ENCODE assay signal across 8 cellular contexts in genomic region chr11:65384301-65384889, GRCh38. TPM values are rescaled to one million over a fixed set of nuclear protein-coding genes. Genes with fewer than 3 reads are reported as not detected.
A peak's percentile ranks its signal among the peaks of the same experiment; 100 is the strongest.
DNase-seq lines count a peak whose midpoint lies in the region; ATAC-seq and TF ChIP-seq lines count a peak whose summit lies in the region.

No MANE protein-coding gene starts in this region.

- H3K27me3 Mint-ChIP-seq in CD8-positive, alpha-beta T cell (ENCODE audit: low read depth): no peaks in the 10 kb centered on the region

- H3K27ac Mint-ChIP-seq in CD8-positive, alpha-beta T cell: peak overlapping the region; percentile 99

- no peak overlapping the region for H2AFZ ChIP-seq in osteoblast (ENCODE audit: low read length)

- peaks cover 74% of the 10 kb centered on the region for H3K4me1 ChIP-seq in CD8-positive, alpha-beta T cell (ENCODE audit: insufficient read depth, low read length)
- no peaks in the 10 kb centered on the region for H3K4me1 ChIP-seq in endocrine pancreas (ENCODE audit: control insufficient read depth, insufficient read depth, low read length)
- peaks cover 36% of the 10 kb centered on the region for H3K4me1 ChIP-seq in osteoblast (ENCODE audit: insufficient read depth, low read length)

- peaks cover 3% of the 10 kb centered on the region for H4K20me1 ChIP-seq in osteoblast (ENCODE audit: insufficient read depth, low read length)

- H3K27me3 ChIP-seq in CD8-positive, alpha-beta T cell (ENCODE audit: insufficient read depth, low read length): no peaks in the 10 kb centered on the region
- H3K27me3 ChIP-seq in endocrine pancreas (ENCODE audit: control insufficient read depth, insufficient read depth, low read length) (no peaks in the 10 kb centered on the region), osteoblast (ENCODE audit: insufficient read depth, low read length) (no peaks in the 10 kb centered on the region)

- intact Hi-C loops in CD8-positive, alpha-beta T cell (cut with DNase I, micrococcal nuclease): loop anchor here (5.0 kb wide), 1 partner anchor 188 kb away; the partner anchor contains the start of genes FAM89B (in 2 of the 2) and ZNRD2 (in 2 of the 2)

- no peak overlapping the region for H3K4me3 ChIP-seq in CD8-positive, alpha-beta T cell (ENCODE audit: low read depth, low read length)
- H3K4me3 ChIP-seq in endocrine pancreas (ENCODE audit: control insufficient read depth, insufficient read depth, low read length): no peak overlapping the region
- H3K4me3 ChIP-seq in osteoblast (ENCODE audit: insufficient read depth, low read length): no peak overlapping the region

- CTCF ChIA-PET in CD8-positive, alpha-beta T cell (lab: Charles Lee): interaction anchor here (0.8 to 1.9 kb wide), 5 partner anchors 10 to 126 kb away, joined by 3 to 11 read pairs (median 3); no protein-coding TSS in a partner anchor

- peaks cover 10% of the 10 kb centered on the region for H3K36me3 Mint-ChIP-seq in CD8-positive, alpha-beta T cell

- H3K36me3 ChIP-seq in CD8-positive, alpha-beta T cell (ENCODE audit: insufficient read depth, low read length): no peaks in the 10 kb centered on the region
- H3K36me3 ChIP-seq in endocrine pancreas (ENCODE audit: control insufficient read depth, insufficient read depth, low read length): no peaks in the 10 kb centered on the region
- H3K36me3 ChIP-seq in osteoblast (ENCODE audit: insufficient read depth, low read length): no peaks in the 10 kb centered on the region

- peak in 2 of 7 experiments; percentile 28 to 44 for DNase-seq in CD8-positive, alpha-beta T cell
- DNase-seq in SK-MEL-5 (ENCODE audit: low read depth, low spot score) (peak; percentile 14), osteoblast (ENCODE audit: insufficient read length, low spot score, missing footprints) (peak; percentile 19), NCI-H82 treated with DMSO at 0.1 percent for 48 hours (lab: John Stamatoyannopoulos, UW; ENCODE audit: unreplicated experiment) (no peak), NCI-H1417 (lab: John Stamatoyannopoulos, UW) (no peak), NCI-H2196 (lab: John Stamatoyannopoulos, UW; ENCODE audit: unreplicated experiment) (no peak), G401 (ENCODE audit: low spot score) (no peak)

- peak overlapping the region; percentile 52 for H3K27ac ChIP-seq in CD8-positive, alpha-beta T cell (ENCODE audit: low read depth, low read length)
- H3K27ac ChIP-seq in osteoblast (ENCODE audit: low read depth, low read length): peak overlapping the region; percentile 98

- peak overlapping the region; percentile 1 for H3K9ac ChIP-seq in endocrine pancreas (ENCODE audit: control insufficient read depth, insufficient read depth, low read length)

- no peak overlapping the region for H3K4me2 ChIP-seq in osteoblast (ENCODE audit: insufficient read depth, low read length)

- POLR2A ChIA-PET in CD8-positive, alpha-beta T cell (lab: Charles Lee): interaction anchor here (0.7 to 15.1 kb wide), 6 partner anchors 31 to 119 kb away, joined by 3 to 235 read pairs (median 5); partner anchors contain the start of genes MALAT1 and NEAT1

- in situ Hi-C loops in SK-MEL-5 (cut with HindIII; ENCODE audit: low pct_unique_long_range_greater_than_20kb, low sequenced_read_pairs): no loop called here
- in situ Hi-C loops in G401 (cut with HindIII; ENCODE audit: low sequenced_read_pairs): no loop called here

- no peaks in the 10 kb centered on the region for H3K9me3 Mint-ChIP-seq in CD8-positive, alpha-beta T cell

- H3K4me1 Mint-ChIP-seq in CD8-positive, alpha-beta T cell (ENCODE audit: low read depth): peaks cover 57% of the 10 kb centered on the region

- ATAC-seq in CD8-positive, alpha-beta T cell: no peak

- no peak for TF ChIP-seq CTCF in CD8-positive, alpha-beta T cell (IDR thresholded peaks at IDR 0.05)
- no peak for TF ChIP-seq CTCF in osteoblast (IDR thresholded peaks at IDR 0.05; ENCODE audit: extremely low read depth, low read depth, low read length)

- no peaks in the 10 kb centered on the region for H3K9me3 ChIP-seq in CD8-positive, alpha-beta T cell (ENCODE audit: low read length)
- H3K9me3 ChIP-seq in endocrine pancreas (ENCODE audit: control insufficient read depth, low read length) (no peaks in the 10 kb centered on the region), osteoblast (ENCODE audit: low read depth, low read length) (no peaks in the 10 kb centered on the region)

- H3K79me2 ChIP-seq in osteoblast (ENCODE audit: insufficient read depth, low read length): peaks cover 40% of the 10 kb centered on the region

- H3K4me3 Mint-ChIP-seq in CD8-positive, alpha-beta T cell: peak overlapping the region; percentile 46

RNA-seq across cellular contexts. Expression of gene SLC25A45, which starts 1.9 kb away (rescaled TPM):
- 10 to 100 TPM; 27.8 to 29.6 TPM for total RNA-seq in CD8-positive, alpha-beta T cell
- 3.4 and 4.6 TPM in 2 replicates for total RNA-seq in SK-MEL-5 (2014; rRNA removed; shearing (Covaris generic))
- polyA plus RNA-seq in SK-MEL-5 (2015; cell fraction: cytosol; rRNA removed): 4.9 and 9.4 TPM in 2 replicates
- 24.3 and 28.9 TPM in 2 replicates for polyA plus RNA-seq in SK-MEL-5 (2015; cell fraction: nucleus; rRNA removed)
- 4.1 and 4.3 TPM in 2 replicates for total RNA-seq in osteoblast
- 1.1 TPM in 1 of 2 replicates, not detected in the other for total RNA-seq in G401 (2014; rRNA removed; shearing (Covaris generic))

RNA-seq across cellular contexts. Expression of gene FRMD8, which starts 2.0 kb away (rescaled TPM):
- total RNA-seq in CD8-positive, alpha-beta T cell: 10 to 100 TPM; 18.4 to 20.8 TPM
- total RNA-seq in SK-MEL-5 (2014; rRNA removed; shearing (Covaris generic)): 36.4 and 37.5 TPM in 2 replicates
- polyA plus RNA-seq in SK-MEL-5 (2015; cell fraction: cytosol; rRNA removed): 71.8 and 107 TPM in 2 replicates
- 89.4 and 95.0 TPM in 2 replicates for polyA plus RNA-seq in SK-MEL-5 (2015; cell fraction: nucleus; rRNA removed)
- total RNA-seq in osteoblast: 62.2 and 78.2 TPM in 2 replicates
- total RNA-seq in G401 (2014; rRNA removed; shearing (Covaris generic)): 31.1 and 40.1 TPM in 2 replicates

RNA-seq across cellular contexts. Expression of gene TIGD3, which starts 29.8 kb away (rescaled TPM):
- under 1 TPM; 0.35 to 0.75 TPM for total RNA-seq in CD8-positive, alpha-beta T cell
- total RNA-seq in SK-MEL-5 (2014; rRNA removed; shearing (Covaris generic)): 0.88 and 1.0 TPM in 2 replicates
- polyA plus RNA-seq in SK-MEL-5 (2015; cell fraction: cytosol; rRNA removed): 0.38 and 0.46 TPM in 2 replicates
- 1.3 TPM in 1 of 2 replicates, not detected in the other for polyA plus RNA-seq in SK-MEL-5 (2015; cell fraction: nucleus; rRNA removed)
- total RNA-seq in osteoblast: not detected in 2 replicates
- total RNA-seq in G401 (2014; rRNA removed; shearing (Covaris generic)): 0.12 and 1.9 TPM in 2 replicates

RNA-seq across cellular contexts. Expression of gene NEAT1, which starts 38.2 kb away (rescaled TPM):
- total RNA-seq in CD8-positive, alpha-beta T cell: 100 to 1,000 TPM; 198 to 201 TPM
- 13.3 and 17.2 TPM in 2 replicates for total RNA-seq in SK-MEL-5 (2014; rRNA removed; shearing (Covaris generic))
- polyA plus RNA-seq in SK-MEL-5 (2015; cell fraction: cytosol; rRNA removed): 92.3 and 140 TPM in 2 replicates
- polyA plus RNA-seq in SK-MEL-5 (2015; cell fraction: nucleus; rRNA removed): 4,541 and 4,715 TPM in 2 replicates
- total RNA-seq in osteoblast: 818 and 1,122 TPM in 2 replicates
- 4.4 and 12.4 TPM in 2 replicates for total RNA-seq in G401 (2014; rRNA removed; shearing (Covaris generic))

RNA-seq across cellular contexts. Expression of gene DPF2, which starts 50.7 kb away (rescaled TPM):
- 10 to 100 TPM; 71.4 to 71.5 TPM for total RNA-seq in CD8-positive, alpha-beta T cell
- 21.6 and 22.9 TPM in 2 replicates for total RNA-seq in SK-MEL-5 (2014; rRNA removed; shearing (Covaris generic))
- polyA plus RNA-seq in SK-MEL-5 (2015; cell fraction: cytosol; rRNA removed): 34.5 and 36.2 TPM in 2 replicates
- 45.1 and 46.2 TPM in 2 replicates for polyA plus RNA-seq in SK-MEL-5 (2015; cell fraction: nucleus; rRNA removed)
- total RNA-seq in osteoblast: 44.2 and 48.1 TPM in 2 replicates
- 52.8 and 54.3 TPM in 2 replicates for total RNA-seq in G401 (2014; rRNA removed; shearing (Covaris generic))

Comparison
In these comparisons a context has a peak if more than half of its experiments do, and no peak if none do; other contexts are left out.
1. DNase-seq: peak in SK-MEL-5 (single experiment) and osteoblast (single experiment); none in NCI-H82 treated with DMSO at 0.1 percent for 48 hours (single experiment), NCI-H1417 (0 of 3), NCI-H2196 (single experiment) and G401 (single experiment).